Comparison of ENCODE assay signal across 14 cellular contexts in genomic region chr4:124061413-124061812, GRCh38.
DNase-seq lines count a peak whose midpoint lies in the region; ATAC-seq and TF ChIP-seq lines count a peak whose summit lies in the region.
"Had no signal": no experiment of that assay in that cellular context is flagged by ENCODE, and none has a peak within 500 bp of the region (broad histone marks: within the 10 kb centered on the region; RNA-seq: fewer than 3 reads in every experiment).

No MANE protein-coding gene starts in this region.

- H3K4me1 ChIP-seq in SJSA1 (replicated peaks) (peaks cover 20% of the 10 kb centered on the region), sigmoid colon (peaks cover 0 to 22% (median 12%) of the 10 kb centered on the region in 4 donors)

- ATAC-seq in HG03342 (IDR thresholded peaks at IDR 0.05; ENCODE audit: unreplicated experiment) (no peak), HG03521 (IDR thresholded peaks at IDR 0.05; ENCODE audit: unreplicated experiment) (no peak)

- H3K36me3 ChIP-seq in SJSA1 (no peaks in the 10 kb centered on the region), sigmoid colon (no peaks in the 10 kb centered on the region)

- intact Hi-C loops in sigmoid colon (cut with DNase I) = no loop called here
- intact Hi-C loops in activated T-helper 2 cell treated with anti-CD3 and anti-CD28 coated beads, Interferon-gamma antibody, Interleukin-2, Interleukin-4, amounts not matched to agents 10 μg/mL and 5 μg/mL and 100 μg/mL, durations not matched to agents 14 hours and 24 hours and 36 hours (cut with micrococcal nuclease) = no loop called here

- no peaks in the 10 kb centered on the region for H3K4me1 Mint-ChIP-seq in activated T-helper 2 cell treated with anti-CD3 and anti-CD28 coated beads, Interferon-gamma antibody, Interleukin-2, Interleukin-4, amounts not matched to agents 10 μg/mL and 5 μg/mL and 100 μg/mL, durations not matched to agents 14 hours and 24 hours and 36 hours (ENCODE audit: low read depth)

- DNase-seq in AG09319 (ENCODE audit: extremely low read depth, low read depth) (peak; percentile 57), SJSA1 (ENCODE audit: low read depth in 1 of 2, low spot score in 2 of 2) (peak in 1 of 2 experiments; percentile 52), fibroblast of pulmonary artery (ENCODE audit: low read depth) (peak; percentile 89), sigmoid colon (no peak)
- no peak for DNase-seq in activated effector memory CD4-positive, alpha-beta T cell treated with anti-CD3 and anti-CD28 coated beads, Interleukin-2, amount 50 U/mL, for 16 hours
- no peak for DNase-seq in activated T-helper 2 cell treated with anti-CD3 and anti-CD28 coated beads, Interferon-gamma antibody, Interleukin-2, Interleukin-4, amounts not matched to agents 10 μg/mL and 5 μg/mL and 100 μg/mL, durations not matched to agents 14 hours and 24 hours and 36 hours (ENCODE audit: low spot score)
- DNase-seq: activated CD4-positive, alpha-beta T cell treated with anti-CD3 and anti-CD28 coated beads for 4 hours; activated naive CD4-positive, alpha-beta T cell; kidney; nucleus accumbens had no signal

- H3K9me3 ChIP-seq in SJSA1 (replicated peaks) = no peaks in the 10 kb centered on the region
- no peaks in the 10 kb centered on the region for H3K9me3 ChIP-seq in sigmoid colon

- H3K27ac ChIP-seq in SJSA1 = peak overlapping the region; percentile 45
- peak overlapping the region; percentile 61 to 74 (median 68) for H3K27ac ChIP-seq in sigmoid colon
- H3K27ac ChIP-seq: KMS-11 had no signal

- H3K9me3 Mint-ChIP-seq in activated T-helper 2 cell treated with anti-CD3 and anti-CD28 coated beads, Interferon-gamma antibody, Interleukin-2, Interleukin-4, amounts not matched to agents 10 μg/mL and 5 μg/mL and 100 μg/mL, durations not matched to agents 14 hours and 24 hours and 36 hours = no peaks in the 10 kb centered on the region

- no peak for TF ChIP-seq CTCF in AG09319 (IDR thresholded peaks at IDR 0.05; ENCODE audit: low read depth, low read length)
- no peak for TF ChIP-seq CTCF in fibroblast of pulmonary artery (IDR thresholded peaks at IDR 0.05; ENCODE audit: low read length, missing control alignments)
- TF ChIP-seq CTCF in sigmoid colon (IDR thresholded peaks at IDR 0.05) = no peak

- no peak overlapping the region for H3K27ac Mint-ChIP-seq in activated T-helper 2 cell treated with anti-CD3 and anti-CD28 coated beads, Interferon-gamma antibody, Interleukin-2, Interleukin-4, amounts not matched to agents 10 μg/mL and 5 μg/mL and 100 μg/mL, durations not matched to agents 14 hours and 24 hours and 36 hours

- H3K27me3 ChIP-seq in SJSA1 (replicated peaks) (no peaks in the 10 kb centered on the region), sigmoid colon (no peaks in the 10 kb centered on the region)

- H3K4me3 Mint-ChIP-seq in activated T-helper 2 cell treated with anti-CD3 and anti-CD28 coated beads, Interferon-gamma antibody, Interleukin-2, Interleukin-4, amounts not matched to agents 10 μg/mL and 5 μg/mL and 100 μg/mL, durations not matched to agents 14 hours and 24 hours and 36 hours (ENCODE audit: low read depth) = no peak overlapping the region
- H3K4me3 Mint-ChIP-seq: type B pancreatic cell had no signal

- no peak for TF ChIP-seq EP300 in sigmoid colon (IDR thresholded peaks at IDR 0.05)

- no peaks in the 10 kb centered on the region for H3K27me3 Mint-ChIP-seq in activated T-helper 2 cell treated with anti-CD3 and anti-CD28 coated beads, Interferon-gamma antibody, Interleukin-2, Interleukin-4, amounts not matched to agents 10 μg/mL and 5 μg/mL and 100 μg/mL, durations not matched to agents 14 hours and 24 hours and 36 hours (ENCODE audit: low read depth)
- H3K27me3 Mint-ChIP-seq: type B pancreatic cell had no signal

- TF ChIP-seq POLR2A in sigmoid colon (IDR thresholded peaks at IDR 0.05) = no peak

- no peaks in the 10 kb centered on the region for H3K36me3 Mint-ChIP-seq in activated T-helper 2 cell treated with anti-CD3 and anti-CD28 coated beads, Interferon-gamma antibody, Interleukin-2, Interleukin-4, amounts not matched to agents 10 μg/mL and 5 μg/mL and 100 μg/mL, durations not matched to agents 14 hours and 24 hours and 36 hours (ENCODE audit: low read depth)
- H3K36me3 Mint-ChIP-seq: type B pancreatic cell had no signal

- H3K4me3 ChIP-seq in SJSA1 (no peak overlapping the region), fibroblast of pulmonary artery (replicated peaks; ENCODE audit: low read depth, low read length) (no peak overlapping the region), sigmoid colon (no peak overlapping the region)

Comparison
In these comparisons a context has a peak if more than half of its experiments do, and no peak if none do; other contexts are left out.
1. DNase-seq: peak in AG09319 (single experiment) and fibroblast of pulmonary artery (single experiment); none in sigmoid colon (single experiment), activated effector memory CD4-positive, alpha-beta T cell treated with anti-CD3 and anti-CD28 coated beads, Interleukin-2, amount 50 U/mL, for 16 hours (single experiment) and activated T-helper 2 cell treated with anti-CD3 and anti-CD28 coated beads, Interferon-gamma antibody, Interleukin-2, Interleukin-4, amounts not matched to agents 10 μg/mL and 5 μg/mL and 100 μg/mL, durations not matched to agents 14 hours and 24 hours and 36 hours (single experiment).